8 cellular contexts compared by ENCODE assay signal in genomic region chr20:6122111-6122872, GRCh38. TPM values are rescaled to one million over a fixed set of nuclear protein-coding genes. Genes with fewer than 3 reads are reported as not detected.
A peak's percentile ranks its signal among the peaks of the same experiment; 100 is the strongest.
DNase-seq lines count a peak whose midpoint lies in the region; ATAC-seq and TF ChIP-seq lines count a peak whose summit lies in the region.

No MANE protein-coding gene starts in this region.

- peak overlapping the region; percentile 96 for H2AFZ ChIP-seq in hepatocyte

- WGBS in hepatocyte (ENCODE audit: low lambda C conversion rate, missing lambda C conversion rate), result 5% methylated on average over 27 of the region's 27 CpGs

- H3K36me3 Mint-ChIP-seq in activated T-helper 1 cell treated with anti-CD3 and anti-CD28 coated beads, Interleukin-12 subunit alpha, Interleukin-12 subunit beta, Interleukin-2, Interleukin-4 antibody, amounts not matched to agents 30 ng/mL and 10 ng/mL and 1 ng/mL, durations not matched to agents 14 hours and 24 hours and 36 hours (ENCODE audit: low read depth), result no peaks in the 10 kb centered on the region

- H3K27me3 ChIP-seq in hepatocyte, result no peaks in the 10 kb centered on the region
- H3K27me3 ChIP-seq in skeletal muscle tissue (ENCODE audit: control insufficient read depth in 3 of 3, insufficient read depth in 3 of 3, low read length in 3 of 3), result peaks cover 11 to 22% (median 16%) of the 10 kb centered on the region in 3 donors

- H4K20me1 ChIP-seq in hepatocyte (ENCODE audit: insufficient read depth, poor library complexity, severe bottlenecking), result no peaks in the 10 kb centered on the region

- no peak for TF ChIP-seq CTCF in hepatocyte (IDR thresholded peaks at IDR 0.05; ENCODE audit: poor library complexity)

- H3K9ac ChIP-seq in skeletal muscle tissue (ENCODE audit: low read depth in 1 of 3, low read length in 3 of 3), result peak overlapping the region in 1 of 3 donors; percentile 64

- H3K79me2 ChIP-seq in hepatocyte, result peaks cover 20% of the 10 kb centered on the region

- H3K9me3 Mint-ChIP-seq in activated T-helper 1 cell treated with anti-CD3 and anti-CD28 coated beads, Interleukin-12 subunit alpha, Interleukin-12 subunit beta, Interleukin-2, Interleukin-4 antibody, amounts not matched to agents 30 ng/mL and 10 ng/mL and 1 ng/mL, durations not matched to agents 14 hours and 24 hours and 36 hours, result no peaks in the 10 kb centered on the region

- intact Hi-C loops in activated T-helper 1 cell treated with anti-CD3 and anti-CD28 coated beads, Interleukin-12 subunit alpha, Interleukin-12 subunit beta, Interleukin-2, Interleukin-4 antibody, amounts not matched to agents 30 ng/mL and 10 ng/mL and 1 ng/mL, durations not matched to agents 14 hours and 24 hours and 36 hours (cut with micrococcal nuclease), result no loop called here

- no peaks in the 10 kb centered on the region for H3K9me2 ChIP-seq in hepatocyte (replicated peaks; ENCODE audit: insufficient read depth)

- DNase-seq in GM03348 (ENCODE audit: low spot score), result peak; percentile 38
- DNase-seq in activated T-helper 1 cell treated with anti-CD3 and anti-CD28 coated beads, Interleukin-12 subunit alpha, Interleukin-12 subunit beta, Interleukin-2, Interleukin-4 antibody, amounts not matched to agents 30 ng/mL and 10 ng/mL and 1 ng/mL, durations not matched to agents 14 hours and 24 hours and 36 hours (ENCODE audit: low spot score), result no peak
- DNase-seq in hepatocyte (ENCODE audit: low spot score), result peak; percentile 51
- DNase-seq in substantia nigra (lab: John Stamatoyannopoulos, UW), result no peak

- no peaks in the 10 kb centered on the region for H3K4me1 Mint-ChIP-seq in activated T-helper 1 cell treated with anti-CD3 and anti-CD28 coated beads, Interleukin-12 subunit alpha, Interleukin-12 subunit beta, Interleukin-2, Interleukin-4 antibody, amounts not matched to agents 30 ng/mL and 10 ng/mL and 1 ng/mL, durations not matched to agents 14 hours and 24 hours and 36 hours (ENCODE audit: low read depth)

- H3K4me1 ChIP-seq in hepatocyte (ENCODE audit: insufficient read depth) (peaks cover 18% of the 10 kb centered on the region), skeletal muscle tissue (ENCODE audit: control insufficient read depth in 3 of 3, insufficient read depth in 3 of 3, low read length in 3 of 3) (peaks cover 5 to 14% (median 13%) of the 10 kb centered on the region in 3 donors)

- peak overlapping the region; percentile 98 for H3K4me2 ChIP-seq in hepatocyte

- no peak overlapping the region for H3K27ac Mint-ChIP-seq in activated T-helper 1 cell treated with anti-CD3 and anti-CD28 coated beads, Interleukin-12 subunit alpha, Interleukin-12 subunit beta, Interleukin-2, Interleukin-4 antibody, amounts not matched to agents 30 ng/mL and 10 ng/mL and 1 ng/mL, durations not matched to agents 14 hours and 24 hours and 36 hours

- peak overlapping the region; percentile 29 for H3K4me3 Mint-ChIP-seq in activated T-helper 1 cell treated with anti-CD3 and anti-CD28 coated beads, Interleukin-12 subunit alpha, Interleukin-12 subunit beta, Interleukin-2, Interleukin-4 antibody, amounts not matched to agents 30 ng/mL and 10 ng/mL and 1 ng/mL, durations not matched to agents 14 hours and 24 hours and 36 hours

- H3K4me3 ChIP-seq in hepatocyte (peak overlapping the region; percentile 44), skeletal muscle tissue (ENCODE audit: low read length in 3 of 3) (peak overlapping the region; percentile 61 to 70 (median 65))

- ATAC-seq in HG03469 (IDR thresholded peaks at IDR 0.05; ENCODE audit: unreplicated experiment) (peak; percentile 10), GM19397 (IDR thresholded peaks at IDR 0.05; ENCODE audit: unreplicated experiment) (no peak), HG02571 (IDR thresholded peaks at IDR 0.05; ENCODE audit: unreplicated experiment) (no peak)

- H3K36me3 ChIP-seq in hepatocyte (replicated peaks; ENCODE audit: insufficient read depth, low read depth), result no peaks in the 10 kb centered on the region
- H3K36me3 ChIP-seq in skeletal muscle tissue (ENCODE audit: control insufficient read depth in 3 of 3, insufficient read depth in 3 of 3, low read length in 3 of 3), result no peaks in the 10 kb centered on the region

- H3K9me3 ChIP-seq in hepatocyte (ENCODE audit: low read depth), result no peaks in the 10 kb centered on the region
- no peaks in the 10 kb centered on the region for H3K9me3 ChIP-seq in skeletal muscle tissue (ENCODE audit: control insufficient read depth in 3 of 3, low read length in 3 of 3)

- peaks cover 37% of the 10 kb centered on the region for H3K27me3 Mint-ChIP-seq in activated T-helper 1 cell treated with anti-CD3 and anti-CD28 coated beads, Interleukin-12 subunit alpha, Interleukin-12 subunit beta, Interleukin-2, Interleukin-4 antibody, amounts not matched to agents 30 ng/mL and 10 ng/mL and 1 ng/mL, durations not matched to agents 14 hours and 24 hours and 36 hours (ENCODE audit: insufficient read depth)

- H3K27ac ChIP-seq in hepatocyte (peak overlapping the region; percentile 92), skeletal muscle tissue (ENCODE audit: low read depth, low read length) (no peak overlapping the region), substantia nigra (ENCODE audit: low read depth, low read length, poor library complexity, severe bottlenecking) (no peak overlapping the region)

RNA-seq across cellular contexts. Expression of gene FERMT1, which starts 0.5 kb away (rescaled TPM):
- 0.29 and 0.93 TPM in 2 replicates for total RNA-seq in activated T-helper 1 cell treated with anti-CD3 and anti-CD28 coated beads, Interleukin-12 subunit alpha, Interleukin-12 subunit beta, Interleukin-2, Interleukin-4 antibody, amounts not matched to agents 30 ng/mL and 10 ng/mL and 1 ng/mL, durations not matched to agents 14 hours and 24 hours and 36 hours
- total RNA-seq in hepatocyte, result 11.3 and 13.9 TPM in 2 replicates
- polyA plus RNA-seq in hepatocyte, result 3.4 and 6.0 TPM in 2 replicates
- total RNA-seq in skeletal muscle tissue, result not detected

Comparison
In these comparisons a context has a peak if more than half of its experiments do, and no peak if none do; other contexts are left out.
1. DNase-seq: peak in GM03348 (single experiment) and hepatocyte (single experiment); none in activated T-helper 1 cell treated with anti-CD3 and anti-CD28 coated beads, Interleukin-12 subunit alpha, Interleukin-12 subunit beta, Interleukin-2, Interleukin-4 antibody, amounts not matched to agents 30 ng/mL and 10 ng/mL and 1 ng/mL, durations not matched to agents 14 hours and 24 hours and 36 hours (single experiment) and substantia nigra (0 of 49).